ENCODE assay signal across 1 cellular context in the genomic region with DNA sequence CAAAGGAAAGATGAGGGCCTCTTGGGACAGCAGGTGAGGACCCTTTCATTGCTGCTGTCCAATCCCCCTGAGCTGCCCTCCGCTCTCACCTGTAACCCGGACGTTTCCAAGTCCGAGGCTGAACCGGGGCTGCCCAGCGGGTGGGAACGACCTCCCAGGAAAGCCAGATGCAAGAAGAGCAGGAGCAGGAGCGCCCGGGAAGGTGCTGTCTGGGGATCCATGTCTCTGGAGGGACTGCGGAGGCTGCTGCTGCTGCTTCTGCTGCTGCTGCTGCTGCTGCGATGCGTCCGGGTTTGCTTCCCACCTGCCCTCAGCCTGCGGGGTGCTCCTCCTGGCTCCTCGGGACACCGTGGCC.
TF ChIP-seq lines count a peak whose summit lies in the region.

A gene (minus strand): TSS at position 333 of the 355 bp plus-strand sequence. CDS start 112 bp downstream, at position 221.

TF ChIP-seq in GM23338, 12 proteins besides CTCF, POLR2A, EP300 and RAD21 (continued from another document):
- TF ChIP-seq, protein P1, sequence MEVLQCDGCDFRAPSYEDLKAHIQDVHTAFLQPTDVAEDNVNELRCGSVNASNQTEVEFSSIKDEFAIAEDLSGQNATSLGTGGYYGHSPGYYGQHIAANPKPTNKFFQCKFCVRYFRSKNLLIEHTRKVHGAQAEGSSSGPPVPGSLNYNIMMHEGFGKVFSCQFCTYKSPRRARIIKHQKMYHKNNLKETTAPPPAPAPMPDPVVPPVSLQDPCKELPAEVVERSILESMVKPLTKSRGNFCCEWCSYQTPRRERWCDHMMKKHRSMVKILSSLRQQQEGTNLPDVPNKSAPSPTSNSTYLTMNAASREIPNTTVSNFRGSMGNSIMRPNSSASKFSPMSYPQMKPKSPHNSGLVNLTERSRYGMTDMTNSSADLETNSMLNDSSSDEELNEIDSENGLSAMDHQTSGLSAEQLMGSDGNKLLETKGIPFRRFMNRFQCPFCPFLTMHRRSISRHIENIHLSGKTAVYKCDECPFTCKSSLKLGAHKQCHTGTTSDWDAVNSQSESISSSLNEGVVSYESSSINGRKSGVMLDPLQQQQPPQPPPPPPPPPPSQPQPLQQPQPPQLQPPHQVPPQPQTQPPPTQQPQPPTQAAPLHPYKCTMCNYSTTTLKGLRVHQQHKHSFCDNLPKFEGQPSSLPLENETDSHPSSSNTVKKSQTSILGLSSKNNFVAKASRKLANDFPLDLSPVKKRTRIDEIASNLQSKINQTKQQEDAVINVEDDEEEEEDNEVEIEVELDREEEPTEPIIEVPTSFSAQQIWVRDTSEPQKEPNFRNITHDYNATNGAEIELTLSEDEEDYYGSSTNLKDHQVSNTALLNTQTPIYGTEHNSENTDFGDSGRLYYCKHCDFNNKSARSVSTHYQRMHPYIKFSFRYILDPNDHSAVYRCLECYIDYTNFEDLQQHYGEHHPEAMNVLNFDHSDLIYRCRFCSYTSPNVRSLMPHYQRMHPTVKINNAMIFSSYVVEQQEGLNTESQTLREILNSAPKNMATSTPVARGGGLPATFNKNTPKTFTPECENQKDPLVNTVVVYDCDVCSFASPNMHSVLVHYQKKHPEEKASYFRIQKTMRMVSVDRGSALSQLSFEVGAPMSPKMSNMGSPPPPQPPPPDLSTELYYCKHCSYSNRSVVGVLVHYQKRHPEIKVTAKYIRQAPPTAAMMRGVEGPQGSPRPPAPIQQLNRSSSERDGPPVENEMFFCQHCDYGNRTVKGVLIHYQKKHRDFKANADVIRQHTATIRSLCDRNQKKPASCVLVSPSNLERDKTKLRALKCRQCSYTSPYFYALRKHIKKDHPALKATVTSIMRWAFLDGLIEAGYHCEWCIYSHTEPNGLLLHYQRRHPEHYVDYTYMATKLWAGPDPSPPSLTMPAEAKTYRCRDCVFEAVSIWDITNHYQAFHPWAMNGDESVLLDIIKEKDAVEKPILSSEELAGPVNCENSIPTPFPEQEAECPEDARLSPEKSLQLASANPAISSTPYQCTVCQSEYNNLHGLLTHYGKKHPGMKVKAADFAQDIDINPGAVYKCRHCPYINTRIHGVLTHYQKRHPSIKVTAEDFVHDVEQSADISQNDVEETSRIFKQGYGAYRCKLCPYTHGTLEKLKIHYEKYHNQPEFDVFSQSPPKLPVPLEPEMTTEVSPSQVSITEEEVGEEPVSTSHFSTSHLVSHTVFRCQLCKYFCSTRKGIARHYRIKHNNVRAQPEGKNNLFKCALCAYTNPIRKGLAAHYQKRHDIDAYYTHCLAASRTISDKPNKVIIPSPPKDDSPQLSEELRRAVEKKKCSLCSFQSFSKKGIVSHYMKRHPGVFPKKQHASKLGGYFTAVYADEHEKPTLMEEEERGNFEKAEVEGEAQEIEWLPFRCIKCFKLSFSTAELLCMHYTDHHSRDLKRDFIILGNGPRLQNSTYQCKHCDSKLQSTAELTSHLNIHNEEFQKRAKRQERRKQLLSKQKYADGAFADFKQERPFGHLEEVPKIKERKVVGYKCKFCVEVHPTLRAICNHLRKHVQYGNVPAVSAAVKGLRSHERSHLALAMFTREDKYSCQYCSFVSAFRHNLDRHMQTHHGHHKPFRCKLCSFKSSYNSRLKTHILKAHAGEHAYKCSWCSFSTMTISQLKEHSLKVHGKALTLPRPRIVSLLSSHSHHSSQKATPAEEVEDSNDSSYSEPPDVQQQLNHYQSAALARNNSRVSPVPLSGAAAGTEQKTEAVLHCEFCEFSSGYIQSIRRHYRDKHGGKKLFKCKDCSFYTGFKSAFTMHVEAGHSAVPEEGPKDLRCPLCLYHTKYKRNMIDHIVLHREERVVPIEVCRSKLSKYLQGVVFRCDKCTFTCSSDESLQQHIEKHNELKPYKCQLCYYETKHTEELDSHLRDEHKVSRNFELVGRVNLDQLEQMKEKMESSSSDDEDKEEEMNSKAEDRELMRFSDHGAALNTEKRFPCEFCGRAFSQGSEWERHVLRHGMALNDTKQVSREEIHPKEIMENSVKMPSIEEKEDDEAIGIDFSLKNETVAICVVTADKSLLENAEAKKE (CRISPR knock-in tag; IDR thresholded peaks at IDR 0.05): no peak
- TF ChIP-seq, protein P2, sequence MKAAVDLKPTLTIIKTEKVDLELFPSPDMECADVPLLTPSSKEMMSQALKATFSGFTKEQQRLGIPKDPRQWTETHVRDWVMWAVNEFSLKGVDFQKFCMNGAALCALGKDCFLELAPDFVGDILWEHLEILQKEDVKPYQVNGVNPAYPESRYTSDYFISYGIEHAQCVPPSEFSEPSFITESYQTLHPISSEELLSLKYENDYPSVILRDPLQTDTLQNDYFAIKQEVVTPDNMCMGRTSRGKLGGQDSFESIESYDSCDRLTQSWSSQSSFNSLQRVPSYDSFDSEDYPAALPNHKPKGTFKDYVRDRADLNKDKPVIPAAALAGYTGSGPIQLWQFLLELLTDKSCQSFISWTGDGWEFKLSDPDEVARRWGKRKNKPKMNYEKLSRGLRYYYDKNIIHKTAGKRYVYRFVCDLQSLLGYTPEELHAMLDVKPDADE (IDR thresholded peaks at IDR 0.05): no peak
